ENCODE assay signal across 8 cellular contexts in the genomic region with DNA sequence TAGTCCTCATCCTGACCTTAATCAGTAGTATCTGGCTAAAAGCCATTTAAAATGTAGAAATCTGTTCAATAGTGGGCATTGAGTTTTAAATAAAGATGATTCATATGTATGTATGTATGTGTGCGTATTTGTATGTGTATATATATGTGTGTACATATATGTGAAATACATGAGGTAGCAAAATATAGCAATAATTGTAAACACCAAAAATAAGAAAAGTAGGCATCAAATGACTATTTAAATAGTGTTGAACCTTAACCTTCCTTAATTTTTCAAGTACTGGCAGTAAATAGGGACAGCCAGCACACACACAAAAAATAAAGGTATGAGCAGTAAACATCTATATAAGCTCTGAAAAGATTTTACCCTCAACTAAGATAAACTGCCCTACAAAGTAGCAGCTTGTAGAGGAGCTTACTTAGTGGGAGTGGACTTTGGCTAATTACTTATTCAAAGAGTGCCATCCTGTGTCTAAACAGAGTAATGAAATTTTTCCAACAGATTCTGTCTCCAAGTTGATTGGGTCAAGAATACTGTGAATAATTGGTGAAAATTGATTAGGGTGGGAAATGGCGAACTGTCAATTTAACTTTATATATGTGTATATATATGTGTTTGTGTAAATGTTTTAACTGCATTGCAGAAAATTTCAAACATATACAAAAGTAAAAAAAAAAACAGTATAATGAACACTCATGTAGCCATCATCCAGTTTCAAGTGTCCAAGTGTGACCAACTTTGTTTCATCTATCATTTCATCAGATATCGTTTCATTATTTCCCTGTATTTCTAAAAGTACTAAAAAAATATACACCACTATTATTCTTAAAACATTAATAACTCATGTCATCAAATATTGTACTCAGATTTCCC. TPM values are rescaled to one million over a fixed set of nuclear protein-coding genes. Genes with fewer than 3 reads are reported as not detected.
DNase-seq lines count a peak whose midpoint lies in the region; FAIRE-seq and TF ChIP-seq lines count a peak whose summit lies in the region.

No MANE protein-coding gene starts in this region.

- H4K91ac ChIP-seq in H1 (replicated peaks; ENCODE audit: insufficient read length, low read length): no peak overlapping the region

- H2AFZ ChIP-seq in H1 (ENCODE audit: low read length): no peak overlapping the region

- H2BK120ac ChIP-seq in H1 (replicated peaks; ENCODE audit: low read depth, low read length): no peak overlapping the region

- H2BK12ac ChIP-seq in H1 (ENCODE audit: low read depth, low read length): no peak overlapping the region

- H3K4me1 ChIP-seq in SJSA1 (replicated peaks): peaks cover 4% of the 10 kb centered on the region
- H3K4me1 ChIP-seq in H1 (replicated peaks in 1 of 4; ENCODE audit: control insufficient read depth in 3 of 4, insufficient read depth in 4 of 4, low read length in 3 of 4): peaks cover 0 to 9% (median 6%) of the 10 kb centered on the region in 4 experiments; a peak in 4 of 7 replicates
- no peaks in the 10 kb centered on the region for H3K4me1 ChIP-seq in urinary bladder (ENCODE audit: insufficient read depth)

- H3K9me3 ChIP-seq in SJSA1 (replicated peaks) (no peaks in the 10 kb centered on the region), H1 (ENCODE audit: insufficient read depth in 2 of 2, low read depth in 1 of 2, low read length in 1 of 2) (peaks cover 0 to 3% of the 10 kb centered on the region in 2 experiments; a peak in 1 of 4 replicates)

- H3K27ac ChIP-seq in SJSA1: peak overlapping the region; percentile 77
- H3K27ac ChIP-seq in H1 (ENCODE audit: low read depth, low read length): peak overlapping the region; percentile 84; the same call in 1 of the 2 replicates
- H3K27ac ChIP-seq in urinary bladder (ENCODE audit: low read depth): peak overlapping the region; percentile 52

- H3K36me3 ChIP-seq in SJSA1 (no peaks in the 10 kb centered on the region), H1 (ENCODE audit: control insufficient read depth in 2 of 4, insufficient read depth in 4 of 4, low read length in 3 of 4) (no peaks in the 10 kb centered on the region), urinary bladder (ENCODE audit: insufficient read depth) (no peaks in the 10 kb centered on the region)

- H3K4me3 ChIP-seq in SJSA1: peak overlapping the region; percentile 46
- peak overlapping the region in 2 of 4 experiments; percentile 57 to 79; a peak in 3 of 8 replicates for H3K4me3 ChIP-seq in H1 (ENCODE audit: extremely low read depth in 1 of 4, insufficient read depth in 2 of 4, low read depth in 3 of 4, low read length in 4 of 4)
- peak overlapping the region; percentile 57 for H3K4me3 ChIP-seq in urinary bladder (ENCODE audit: low read depth, low read length)

- no peak overlapping the region for H4K5ac ChIP-seq in H1 (ENCODE audit: insufficient read length, low read depth, low read length)

- no peaks in the 10 kb centered on the region for H3K79me2 ChIP-seq in H1 (ENCODE audit: control insufficient read depth in 1 of 2, insufficient read depth in 2 of 2, low read length in 2 of 2)

- POLR2A ChIA-PET in H1 (lab: Charles Lee; ENCODE audit: partially characterized antibody): interaction anchor here (0.8 to 1.3 kb wide), 4 partner anchors 12 to 380 kb away, joined by 3 to 7 read pairs (median 4); no protein-coding TSS in a partner anchor

- H3K23me2 ChIP-seq in H1 (ENCODE audit: low read depth, low read length): peaks cover 15% of the 10 kb centered on the region

- no peak overlapping the region for H2BK5ac ChIP-seq in H1 (ENCODE audit: low read depth, low read length)

- TF ChIP-seq EP300 in H1 (IDR thresholded peaks at IDR 0.05; ENCODE audit: borderline replicate concordance in 1 of 2, low read depth in 2 of 2, low read length in 2 of 2): no peak

- peak overlapping the region; percentile 61 to 81; a peak in 3 of 4 replicates for H3K4me2 ChIP-seq in H1 (ENCODE audit: insufficient read depth in 1 of 2, low read depth in 2 of 2, low read length in 2 of 2)

- no peak overlapping the region for H3K9ac ChIP-seq in H1 (replicated peaks in 1 of 4; ENCODE audit: extremely low read depth in 1 of 4, low read depth in 3 of 4, low read length in 3 of 4)

- no peak overlapping the region for H3K18ac ChIP-seq in H1 (ENCODE audit: extremely low read depth, low read length)

- H2BK15ac ChIP-seq in H1 (ENCODE audit: low read length): no peak overlapping the region

- DNase-seq in NCI-H510A treated with DMSO at 0.1 percent for 48 hours (lab: John Stamatoyannopoulos, UW) (peak; percentile 49), NCI-H510A (lab: John Stamatoyannopoulos, UW) (no peak), H54 (ENCODE audit: insufficient read length, low spot score) (no peak), LHCN-M2 (ENCODE audit: low read depth) (peak; percentile 75), SJSA1 (ENCODE audit: low read depth in 1 of 2, low spot score in 2 of 2) (peak in 1 of 2 experiments; percentile 61), H1 (ENCODE audit: low read depth in 1 of 2, low spot score in 2 of 2) (no peak), midbrain (lab: John Stamatoyannopoulos, UW) (peak; percentile 71)

- CTCF ChIA-PET in H1 (lab: Charles Lee; ENCODE audit: partially characterized antibody): interaction anchor here (0.6 to 6.6 kb wide), 29 partner anchors 10 to 808 kb away, joined by 3 to 63 read pairs (median 4); no protein-coding TSS in a partner anchor

- TF ChIP-seq POLR2A in H54 (IDR thresholded peaks at IDR 0.05; ENCODE audit: low read depth, low read length): no peak
- no peak for TF ChIP-seq POLR2A in H1 (IDR thresholded peaks at IDR 0.05; ENCODE audit: control extremely low read depth in 1 of 2, low read depth in 2 of 2, low read length in 2 of 2)

- H3K23ac ChIP-seq in H1 (ENCODE audit: insufficient read length): no peak overlapping the region

- H2BK20ac ChIP-seq in H1 (ENCODE audit: low read length): no peak overlapping the region

- peak; percentile 88 to 91 for TF ChIP-seq RAD21 in H1 (IDR thresholded peaks at IDR 0.05 in 1 of 2, conservative IDR thresholded peaks at IDR 0.05 in 1 of 2; ENCODE audit: low read depth in 2 of 2, low read length in 2 of 2)

- TF ChIP-seq CTCF in H1 (IDR thresholded peaks at IDR 0.05; ENCODE audit: control extremely low read depth in 1 of 3, insufficient read depth in 1 of 3, low read depth in 1 of 3, low read length in 3 of 3): peak in 2 of 3 experiments; percentile 44 to 51; a peak in 2 of 4 replicates

- H4K20me1 ChIP-seq in H1 (replicated peaks in 1 of 2; ENCODE audit: control insufficient read depth in 1 of 2, insufficient read depth in 2 of 2, low read length in 2 of 2): no peaks in the 10 kb centered on the region

- H4K8ac ChIP-seq in H1 (ENCODE audit: extremely low read depth, insufficient read depth, low read length): no peak overlapping the region

- FAIRE-seq in H54 (lab: Jason Lieb, UNC) (peak; percentile 38), H1 (lab: Jason Lieb, UNC) (no peak)

- H3K27me3 ChIP-seq in SJSA1 (replicated peaks) (no peaks in the 10 kb centered on the region), H1 (replicated peaks in 1 of 4; ENCODE audit: control insufficient read depth in 3 of 4, extremely low read depth in 1 of 4, insufficient read depth in 3 of 4, low read length in 3 of 4) (no peaks in the 10 kb centered on the region)

- no peaks in the 10 kb centered on the region for H3K79me1 ChIP-seq in H1 (ENCODE audit: low read depth, low read length)

- no peak overlapping the region for H3K14ac ChIP-seq in H1 (ENCODE audit: insufficient read length)

- H2AK5ac ChIP-seq in H1 (ENCODE audit: low read depth, low read length): no peak overlapping the region

- WGBS in H1 (ENCODE audit: extremely low coverage in 1 of 2, insufficient coverage in 1 of 2, insufficient read length in 1 of 2, insufficient replicate concordance in 2 of 2, low coverage in 1 of 2, low lambda C conversion rate in 2 of 2, missing lambda C conversion rate in 1 of 2), 2 experiments: 39% methylated on average over 3 of the region's 3 CpGs; no CpG with 5 or more reads in 1 of the 2 experiments
- 30% methylated on average over 3 of the region's 3 CpGs for WGBS in urinary bladder

- no peak overlapping the region for H3K56ac ChIP-seq in H1 (replicated peaks; ENCODE audit: insufficient read length, low read depth, low read length)

- H3K4ac ChIP-seq in H1 (replicated peaks; ENCODE audit: insufficient read length, low read depth, low read length): no peak overlapping the region

TF ChIP-seq in H1, 55 proteins besides CTCF, POLR2A, EP300 and RAD21 (continues in another document):
- TF ChIP-seq SIRT6 (IDR thresholded peaks at IDR 0.05; ENCODE audit: low read length) (no peak), SRF (IDR thresholded peaks at IDR 0.05; ENCODE audit: low read depth, low read length) (no peak), KDM4A (IDR thresholded peaks at IDR 0.05; ENCODE audit: low read depth, low read length, severe bottlenecking) (no peak), SUZ12 (IDR thresholded peaks at IDR 0.05; ENCODE audit: low read length) (no peak), POLR2AphosphoS5 (IDR thresholded peaks at IDR 0.05; ENCODE audit: low read depth, low read length) (no peak), ATF3 (IDR thresholded peaks at IDR 0.05; ENCODE audit: insufficient read depth, low read depth, low read length) (no peak), SIX5 (IDR thresholded peaks at IDR 0.05; ENCODE audit: low read depth, low read length) (no peak), PHF8 (conservative IDR thresholded peaks at IDR 0.05; ENCODE audit: low read depth, low read length) (no peak), RFX5 (IDR thresholded peaks at IDR 0.05; ENCODE audit: borderline replicate concordance, low read depth, low read length) (no peak), FOSL1 (IDR thresholded peaks at IDR 0.05; ENCODE audit: insufficient read depth, low read depth, low read length) (no peak), KDM1A (IDR thresholded peaks at IDR 0.05; ENCODE audit: borderline replicate concordance, low read length) (no peak), TAF1 (IDR thresholded peaks at IDR 0.05; ENCODE audit: low read depth, low read length) (no peak)

RNA-seq across cellular contexts. Expression of gene ADAMTS6, which starts 2.0 kb away (rescaled TPM):
- total RNA-seq in LHCN-M2 (2014; rRNA removed) (28.7 and 30.8 TPM in 2 replicates), urinary bladder (23.1 TPM)
- polyA plus RNA-seq in LHCN-M2 (2012): 3.8 TPM
- 3.5 and 4.1 TPM in 2 replicates for total RNA-seq in SJSA1 (2014; rRNA removed; shearing (Covaris generic))
- total RNA-seq in H1 (2021; fragmentation: NEBNext Ultra II Directional; extraction: Animal tissue kit (Norgen Biotek cat#: 25700)): 1.7 and 2.4 TPM in 2 replicates
- polyA plus RNA-seq in H1 (2011; rRNA removed) (0.74 and 0.91 TPM in 2 replicates), urinary bladder (2.6 TPM)
- polyA plus RNA-seq in H1 (2011; cell fraction: cytosol; rRNA removed): 1.4 TPM
- polyA plus RNA-seq in H1 (2011; cell fraction: nucleus; rRNA removed): 3.6 TPM
- 0.50 to 1.1 TPM (median 0.81 TPM) in 4 replicates for polyA plus RNA-seq in H1 (2012, experiment 1 of 2)
- polyA plus RNA-seq in H1 (2012, experiment 2 of 2): 0.04 TPM
- polyA plus RNA-seq in H1 (2013, experiment 1 of 2): 0.81 TPM
- polyA plus RNA-seq in H1 (2013, experiment 2 of 2): 0.66 TPM
- polyA minus RNA-seq in H1 (2011; rRNA and poly(A)+ RNA removed): 9.9 and 11.8 TPM in 2 replicates
- polyA minus RNA-seq in H1 (2011; cell fraction: cytosol; rRNA and poly(A)+ RNA removed): 4.1 TPM
- 22.2 TPM for polyA minus RNA-seq in H1 (2011; cell fraction: nucleus; rRNA and poly(A)+ RNA removed)

Comparison
In these comparisons a context has a peak if more than half of its experiments do, and no peak if none do; other contexts are left out.
1. DNase-seq: peak in NCI-H510A treated with DMSO at 0.1 percent for 48 hours (single experiment), LHCN-M2 (single experiment) and midbrain (single experiment); none in NCI-H510A (single experiment), H54 (single experiment) and H1 (0 of 2).
2. Peak in every context shown above with its lines, with median percentiles within 50 percentile points of each other: H3K27ac ChIP-seq.